Comparison of ENCODE assay signal across 23 cellular contexts in the genomic region with DNA sequence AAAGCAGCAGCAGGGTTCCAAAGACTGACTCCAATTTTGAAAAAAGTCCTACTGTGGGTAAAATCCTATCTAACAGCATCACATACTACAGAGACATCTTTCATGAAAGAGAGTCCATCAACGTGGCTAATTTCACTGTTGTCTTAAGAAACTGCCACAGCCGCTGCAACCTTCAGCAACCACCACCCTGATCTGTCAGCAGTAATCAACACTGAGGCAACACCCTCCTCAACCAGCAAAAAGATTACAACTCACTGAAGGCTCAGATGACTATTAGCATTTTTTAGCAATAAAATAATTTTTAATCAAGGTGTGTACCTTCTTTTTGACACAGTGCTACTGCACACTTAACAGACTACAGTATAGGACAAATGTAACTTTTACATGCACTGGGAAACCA. TPM values are rescaled to one million over a fixed set of nuclear protein-coding genes. Genes with fewer than 3 reads are reported as not detected.
DNase-seq lines count a peak whose midpoint lies in the region; ATAC-seq, FAIRE-seq and TF ChIP-seq lines count a peak whose summit lies in the region.
"Had no signal": no experiment of that assay in that cellular context is flagged by ENCODE, and none has a peak within 500 bp of the region (broad histone marks: within the 10 kb centered on the region; RNA-seq: fewer than 3 reads in every experiment).

No MANE protein-coding gene starts in this region.

- no peak overlapping the region for H3K4me2 ChIP-seq in K562 (ENCODE audit: insufficient read depth, low read length)
- H3K4me2 ChIP-seq: A549, GM23338 had no signal

- no peaks in the 10 kb centered on the region for H3K9me1 ChIP-seq in K562 (ENCODE audit: control insufficient read depth, insufficient read depth, low read length)

- in situ Hi-C loops in K562 (cut with MboI): no loop called here

- no peak overlapping the region for H3K9ac ChIP-seq in K562 (ENCODE audit: insufficient read depth in 1 of 2, low read depth in 2 of 2, low read length in 2 of 2)
- H3K9ac ChIP-seq: BLaER1 treated with 17β-estradiol and CSF1 and Interleukin-3, amounts not matched to agents 10 nM and 100 nM had no signal

- H4K20me1 ChIP-seq in K562 (replicated peaks; ENCODE audit: control insufficient read depth, insufficient read depth, low read length): no peaks in the 10 kb centered on the region
- H4K20me1 ChIP-seq: BLaER1 treated with 17β-estradiol and CSF1 and Interleukin-3, amounts not matched to agents 10 nM and 100 nM had no signal

- TF ChIP-seq CTCF in K562 (IDR thresholded peaks at IDR 0.05 in 2 of 3, conservative IDR thresholded peaks at IDR 0.05 in 1 of 3; ENCODE audit: insufficient read depth in 2 of 3, low read depth in 1 of 3, low read length in 3 of 3): no peak

- no TSS peak for BruUV-seq in K562 (replicated peaks; lab: Mats Ljungman, UMichigan)

- DNase-seq in HTR-8/SVneo (ENCODE audit: insufficient read length, low spot score): no peak
- DNase-seq in K562 (ENCODE audit: extremely low read depth in 1 of 4, low spot score in 3 of 4): no peak
- peak; percentile 65 to 86 for DNase-seq in erythroblast (lab: John Stamatoyannopoulos, UW)
- no peak for DNase-seq in epidermal melanocyte (ENCODE audit: insufficient read length, low spot score)
- DNase-seq in CD1c-positive myeloid dendritic cell (ENCODE audit: extremely low spot score): no peak
- DNase-seq: 8988T; ACHN; AML-193; BE2C; Calu3; CD4-positive, alpha-beta memory T cell; COR-L47; DMS53; DMS79 treated with DMSO at 0.1 percent for 48 hours; GF-D8; HFFc6 had no signal

- POLR2A ChIA-PET in K562 (lab: Yijun Ruan, JAX): no interaction called here

- FAIRE-seq in HTR-8/SVneo (lab: Jason Lieb, UNC) (peak; percentile 13), K562 (lab: Jason Lieb, UNC) (no peak)
- FAIRE-seq: A549, GM12891 had no signal

- no peak for TF ChIP-seq RAD21 in K562 (CRISPR knock-in tag; conservative IDR thresholded peaks at IDR 0.05 in 1 of 2, IDR thresholded peaks at IDR 0.05 in 1 of 2)

- WGBS in K562 (ENCODE audit: insufficient coverage, low coverage, missing lambda C conversion rate): 12% methylated on average over 2 of the region's 2 CpGs

- no peaks in the 10 kb centered on the region for H3K27me3 ChIP-seq in K562 (ENCODE audit: control insufficient read depth in 2 of 2, insufficient read depth in 2 of 2, low read length in 2 of 2)
- H3K27me3 ChIP-seq: BE2C; BLaER1 treated with 17β-estradiol and CSF1 and Interleukin-3, amounts not matched to agents 10 nM and 100 nM had no signal

- TF ChIP-seq POLR2A in K562 (conservative IDR thresholded peaks at IDR 0.05): no peak
- no peak for TF ChIP-seq POLR2A in erythroblast (IDR thresholded peaks at IDR 0.05; ENCODE audit: low read length)

- intact Hi-C loops in K562 (cut with micrococcal nuclease): no loop called here

- H3K9me3 ChIP-seq in K562 (replicated peaks; ENCODE audit: control insufficient read depth, insufficient read depth, low read depth, low read length): no peaks in the 10 kb centered on the region
- H3K9me3 ChIP-seq: A549, BE2C, HAP-1 had no signal

- no peaks in the 10 kb centered on the region for H3K36me3 ChIP-seq in K562 (ENCODE audit: control insufficient read depth, insufficient read depth, low read length)
- H3K36me3 ChIP-seq: BE2C had no signal

- CTCF ChIA-PET in K562 (lab: Yijun Ruan, JAX; ENCODE audit: low intra/inter-chr PET ratio): no interaction called here

- no peak overlapping the region for H2AFZ ChIP-seq in K562 (ENCODE audit: low read depth, low read length)
- H2AFZ ChIP-seq: GM23338 had no signal

- ATAC-seq in K562 (peak; percentile 70), GM21528 (IDR thresholded peaks at IDR 0.05; ENCODE audit: low FRiP score, unreplicated experiment) (no peak), GM19351 (IDR thresholded peaks at IDR 0.05; ENCODE audit: unreplicated experiment) (no peak)
- ATAC-seq: A549, GM23338 had no signal

- no peak overlapping the region for H3K27ac ChIP-seq in K562 (ENCODE audit: extremely low read depth, low read depth, low read length)
- H3K27ac ChIP-seq: A549; BLaER1 treated with 17β-estradiol and CSF1 and Interleukin-3, amounts not matched to agents 10 nM and 100 nM had no signal

- peaks cover 0 to 14% of the 10 kb centered on the region in 2 experiments; a peak in 3 of 5 replicates for H3K4me1 ChIP-seq in K562 (replicated peaks in 1 of 2; ENCODE audit: control insufficient read depth in 2 of 2, insufficient read depth in 2 of 2, low read length in 2 of 2)
- H3K4me1 ChIP-seq: BE2C, HAP-1 had no signal

- H3K79me2 ChIP-seq in K562 (ENCODE audit: control insufficient read depth, insufficient read depth, low read length): peaks cover under 1% of the 10 kb centered on the region; the same call in 1 of the 3 replicates

- H3K4me3 ChIP-seq in K562: no peak overlapping the region
- H3K4me3 ChIP-seq: A549; BLaER1 treated with 17β-estradiol and CSF1 and Interleukin-3, amounts not matched to agents 10 nM and 100 nM; GM23338; HAP-1 had no signal

- TF ChIP-seq EP300 in K562 (IDR thresholded peaks at IDR 0.05; ENCODE audit: low read length): peak; percentile 29; the same call in 1 of the 2 replicates

TF ChIP-seq in K562, 482 proteins besides CTCF, POLR2A, EP300 and RAD21 (continues in another document):
- TF ChIP-seq SPI1 (IDR thresholded peaks at IDR 0.05; ENCODE audit: borderline replicate concordance, low read depth, low read length): no peak
- TF ChIP-seq HEY1 (CRISPR knock-in tag; IDR thresholded peaks at IDR 0.05; ENCODE audit: borderline replicate concordance): no peak
- TF ChIP-seq HNRNPK (IDR thresholded peaks at IDR 0.05; ENCODE audit: low read depth, low read length, poor library complexity, severe bottlenecking): no peak
- no peak for TF ChIP-seq ZFX (CRISPR knock-in tag; IDR thresholded peaks at IDR 0.05)
- no peak for TF ChIP-seq SIN3A (IDR thresholded peaks at IDR 0.05; ENCODE audit: borderline replicate concordance in 2 of 2, control insufficient read depth in 1 of 2, low read depth in 2 of 2, low read length in 2 of 2)
- no peak for TF ChIP-seq NUFIP1 (IDR thresholded peaks at IDR 0.05; ENCODE audit: partially characterized antibody)
- TF ChIP-seq CREB1 (IDR thresholded peaks at IDR 0.05): no peak
- no peak for TF ChIP-seq CREB1 (CRISPR knock-in tag; IDR thresholded peaks at IDR 0.05)
- TF ChIP-seq, protein P1, sequence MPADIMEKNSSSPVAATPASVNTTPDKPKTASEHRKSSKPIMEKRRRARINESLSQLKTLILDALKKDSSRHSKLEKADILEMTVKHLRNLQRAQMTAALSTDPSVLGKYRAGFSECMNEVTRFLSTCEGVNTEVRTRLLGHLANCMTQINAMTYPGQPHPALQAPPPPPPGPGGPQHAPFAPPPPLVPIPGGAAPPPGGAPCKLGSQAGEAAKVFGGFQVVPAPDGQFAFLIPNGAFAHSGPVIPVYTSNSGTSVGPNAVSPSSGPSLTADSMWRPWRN (IDR thresholded peaks at IDR 0.05; ENCODE audit: low read depth): no peak
- TF ChIP-seq ZSCAN32 (CRISPR knock-in tag; IDR thresholded peaks at IDR 0.05): no peak
- TF ChIP-seq CEBPG (CRISPR knock-in tag; IDR thresholded peaks at IDR 0.05): peak; percentile 32; the same call in 1 of the 2 replicates
- TF ChIP-seq CEBPG (tag; conservative IDR thresholded peaks at IDR 0.05 in 1 of 2, IDR thresholded peaks at IDR 0.05 in 1 of 2): no peak
- peak; percentile 79 for TF ChIP-seq MEIS2 (IDR thresholded peaks at IDR 0.05; ENCODE audit: partially characterized antibody)
- TF ChIP-seq L3MBTL2 (IDR thresholded peaks at IDR 0.05): no peak
- TF ChIP-seq ZNF316 (IDR thresholded peaks at IDR 0.05): no peak
- TF ChIP-seq TBL1XR1 (IDR thresholded peaks at IDR 0.05; ENCODE audit: low read length in 2 of 2): no peak
- TF ChIP-seq PTBP1 (IDR thresholded peaks at IDR 0.05; ENCODE audit: low read depth, low read length): no peak

RNA-seq across cellular contexts. Expression of gene CAPRIN2, which starts 6.6 kb away (rescaled TPM):
- 22.1 and 98.5 TPM in 2 replicates for total RNA-seq in K562 (2011; cell fraction: chromatin; rRNA removed; ENCODE audit: low replicate concordance)
- 8.2 and 17.9 TPM in 2 replicates for total RNA-seq in K562 (2011; cell fraction: nucleolus; rRNA removed)
- 28.2 and 33.9 TPM in 2 replicates for total RNA-seq in K562 (2011; cell fraction: nucleoplasm; rRNA removed)
- total RNA-seq in K562 (2014; rRNA removed) (5.3 and 6.7 TPM in 2 replicates), K562 (2014; rRNA removed; fragmentation: Illumina TruSeq; extraction: Trizol) (8.9 and 10.0 TPM in 2 replicates), K562 (2015; rRNA removed; fragmentation: Illumina TruSeq; extraction: Trizol) (8.2 and 9.4 TPM in 2 replicates), K562 (2021) (7.4 and 8.3 TPM in 2 replicates)
- polyA plus RNA-seq in K562 (2011; rRNA removed) (12.3 and 14.5 TPM in 2 replicates), K562 (2014; fragmentation: Illumina TruSeq; extraction: Trizol) (11.1 and 12.3 TPM in 2 replicates), K562 (2014; fragmentation: Nextera tagmentation; extraction: Ambion mirVana) (1 to 10 TPM; 2.3 to 3.4 TPM), K562 (2014; rRNA removed) (8.8 and 9.4 TPM in 2 replicates)
- 3.6 and 6.2 TPM in 2 replicates for polyA plus RNA-seq in K562 (2011; cell fraction: cytosol; rRNA removed)
- 38.3 and 43.2 TPM in 2 replicates for polyA plus RNA-seq in K562 (2011; cell fraction: nucleus; rRNA removed)
- polyA plus RNA-seq in K562 (2012): 5.6 and 10.0 TPM in 2 replicates
- 10.8 and 12.1 TPM in 2 replicates for polyA minus RNA-seq in K562 (2011; rRNA and poly(A)+ RNA removed)
- 2.9 and 6.1 TPM in 2 replicates for polyA minus RNA-seq in K562 (2011; cell fraction: cytosol; rRNA and poly(A)+ RNA removed)
- polyA minus RNA-seq in K562 (2011; cell fraction: nucleus; rRNA and poly(A)+ RNA removed): 8.9 and 16.7 TPM in 2 replicates

RNA-seq across cellular contexts. Expression of gene IPO8, which starts 52.5 kb away (rescaled TPM):
- 26.7 and 70.1 TPM in 2 replicates for total RNA-seq in K562 (2011; cell fraction: chromatin; rRNA removed; ENCODE audit: low replicate concordance)
- 13.5 and 17.1 TPM in 2 replicates for total RNA-seq in K562 (2011; cell fraction: nucleolus; rRNA removed)
- 21.3 and 37.5 TPM in 2 replicates for total RNA-seq in K562 (2011; cell fraction: nucleoplasm; rRNA removed)
- total RNA-seq in K562 (2014; rRNA removed) (14.9 and 16.5 TPM in 2 replicates), K562 (2014; rRNA removed; fragmentation: Illumina TruSeq; extraction: Trizol) (27.7 and 29.9 TPM in 2 replicates), K562 (2015; rRNA removed; fragmentation: Illumina TruSeq; extraction: Trizol) (24.1 and 24.7 TPM in 2 replicates), K562 (2021) (37.4 and 39.6 TPM in 2 replicates)
- polyA plus RNA-seq in K562 (2011; rRNA removed) (15.5 and 22.9 TPM in 2 replicates), K562 (2014; fragmentation: Illumina TruSeq; extraction: Trizol) (26.4 and 29.1 TPM in 2 replicates), K562 (2014; fragmentation: Nextera tagmentation; extraction: Ambion mirVana) (10 to 100 TPM in 1 of 2 experiments, 1 to 10 TPM in 1; 6.5 to 10.9 TPM), K562 (2014; rRNA removed) (16.2 and 26.9 TPM in 2 replicates)
- 6.8 and 9.9 TPM in 2 replicates for polyA plus RNA-seq in K562 (2011; cell fraction: cytosol; rRNA removed)
- 13.9 and 14.7 TPM in 2 replicates for polyA plus RNA-seq in K562 (2011; cell fraction: nucleus; rRNA removed)
- 19.1 and 23.0 TPM in 2 replicates for polyA plus RNA-seq in K562 (2012)
- polyA minus RNA-seq in K562 (2011; rRNA and poly(A)+ RNA removed): 48.5 and 55.2 TPM in 2 replicates
- polyA minus RNA-seq in K562 (2011; cell fraction: cytosol; rRNA and poly(A)+ RNA removed): 19.3 and 27.5 TPM in 2 replicates
- polyA minus RNA-seq in K562 (2011; cell fraction: nucleus; rRNA and poly(A)+ RNA removed): 20.3 and 29.1 TPM in 2 replicates

Comparison
In these comparisons a context has a peak if more than half of its experiments do, and no peak if none do; other contexts are left out.
1. DNase-seq: peak in erythroblast (2 of 2); none in HTR-8/SVneo (single experiment), K562 (0 of 4), epidermal melanocyte (single experiment) and CD1c-positive myeloid dendritic cell (single experiment).